In the genomic region with DNA sequence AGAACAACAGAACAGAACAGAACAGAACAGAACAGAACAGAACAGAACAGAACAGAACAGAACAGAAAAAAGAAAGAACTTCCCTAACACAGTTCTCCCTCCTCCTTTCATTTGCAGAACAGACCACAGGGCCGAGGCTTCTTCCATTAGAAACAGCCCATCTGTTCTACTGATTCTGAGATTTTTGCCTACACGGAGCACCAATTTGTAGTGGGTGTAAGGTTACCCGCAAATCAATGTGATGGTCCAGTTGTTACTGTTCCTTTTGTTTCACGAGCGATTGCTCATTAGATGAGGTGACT, we compare ENCODE assay signal across 8 cellular contexts. TPM values are rescaled to one million over a fixed set of nuclear protein-coding genes. Genes with fewer than 3 reads are reported as not detected.
A peak's percentile ranks its signal among the peaks of the same experiment; 100 is the strongest.
DNase-seq lines count a peak whose midpoint lies in the region; ATAC-seq, FAIRE-seq and TF ChIP-seq lines count a peak whose summit lies in the region.

No MANE protein-coding gene starts in this region.

- peaks cover 36% of the 10 kb centered on the region for H3K79me2 ChIP-seq in OCI-LY1 (ENCODE audit: insufficient read depth, low read length)
- peaks cover 30% of the 10 kb centered on the region for H3K79me2 ChIP-seq in endothelial cell of umbilical vein (ENCODE audit: control insufficient read depth, insufficient read depth, low read length)
- H3K79me2 ChIP-seq in neural progenitor cell (ENCODE audit: low read depth), result no peaks in the 10 kb centered on the region

- peak overlapping the region; percentile 76 to 87 for H3K4me3 Mint-ChIP-seq in CD14-positive monocyte
- peak overlapping the region; percentile 85 for H3K4me3 Mint-ChIP-seq in neural progenitor cell

- dilution Hi-C loops in endothelial cell of umbilical vein (cut with MboI; ENCODE audit: extremely low pct_ligation_motif_present, low sequenced_read_pairs), result no loop called here

- ATAC-seq in HG03565 (IDR thresholded peaks at IDR 0.05; ENCODE audit: unreplicated experiment), result no peak
- no peak for ATAC-seq in HG03439 (IDR thresholded peaks at IDR 0.05; ENCODE audit: unreplicated experiment)
- ATAC-seq in HG02884 (IDR thresholded peaks at IDR 0.05; ENCODE audit: unreplicated experiment), result no peak

- TF ChIP-seq CTCF in CD14-positive monocyte (IDR thresholded peaks at IDR 0.05), result no peak
- TF ChIP-seq CTCF in OCI-LY1 (IDR thresholded peaks at IDR 0.05; ENCODE audit: low read length), result no peak
- TF ChIP-seq CTCF in endothelial cell of umbilical vein (IDR thresholded peaks at IDR 0.05; ENCODE audit: extremely low read depth in 1 of 2, insufficient read depth in 1 of 2, low read depth in 1 of 2, low read length in 2 of 2), result no peak
- no peak for TF ChIP-seq CTCF in neural progenitor cell (IDR thresholded peaks at IDR 0.05)

- no peaks in the 10 kb centered on the region for H3K9me1 ChIP-seq in endothelial cell of umbilical vein (replicated peaks; ENCODE audit: control insufficient read depth, extremely low read depth, insufficient read depth, low read length)

- H3K4me1 Mint-ChIP-seq in CD14-positive monocyte (peaks cover 47% of the 10 kb centered on the region), neural progenitor cell (peaks cover 30% of the 10 kb centered on the region)

- intact Hi-C loops in CD14-positive monocyte (cut with micrococcal nuclease) (loop anchor here (1.0 to 5.0 kb wide), 2 partner anchors 36 to 40 kb away; no protein-coding TSS in a partner anchor), endothelial cell of umbilical vein (cut with micrococcal nuclease) (loop anchor here (1.0 to 2.0 kb wide), 3 partner anchors 40 to 97 kb away; no protein-coding TSS in a partner anchor)

- no TSS peak for BruUV-seq in endothelial cell of umbilical vein (replicated peaks; lab: Mats Ljungman, UMichigan)

- DNase-seq in CD14-positive monocyte (ENCODE audit: low spot score) (no peak), endothelial cell of umbilical vein (ENCODE audit: low read depth, low spot score) (no peak), neural progenitor cell (ENCODE audit: low spot score) (no peak), NCI-H2081 (lab: John Stamatoyannopoulos, UW) (no peak)

- peak overlapping the region; percentile 92 to 98 (median 96) for H3K27ac Mint-ChIP-seq in CD14-positive monocyte
- H3K27ac Mint-ChIP-seq in neural progenitor cell, result peak overlapping the region; percentile 28

- H3K27me3 ChIP-seq in OCI-LY1 (ENCODE audit: insufficient read depth, low read length) (no peaks in the 10 kb centered on the region), endothelial cell of umbilical vein (ENCODE audit: control insufficient read depth in 2 of 2, insufficient read depth in 2 of 2, low read length in 2 of 2) (no peaks in the 10 kb centered on the region), neural progenitor cell (no peaks in the 10 kb centered on the region)

- peaks cover 0 to 2% (median 0%) of the 10 kb centered on the region in 7 donors for H3K9me3 Mint-ChIP-seq in CD14-positive monocyte
- no peaks in the 10 kb centered on the region for H3K9me3 Mint-ChIP-seq in neural progenitor cell

- H3K4me2 ChIP-seq in OCI-LY1 (ENCODE audit: low read length) (peak overlapping the region; percentile 100), endothelial cell of umbilical vein (ENCODE audit: insufficient read depth, low read length) (peak overlapping the region; percentile 44), neural progenitor cell (peak overlapping the region; percentile 91)

- POLR2A ChIA-PET in endothelial cell of umbilical vein (lab: Charles Lee), result interaction anchor here (0.6 to 1.4 kb wide), 5 partner anchors 36 to 133 kb away, joined by 3 to 14 read pairs (median 3); no protein-coding TSS in a partner anchor

- peak; percentile 26 for FAIRE-seq in endothelial cell of umbilical vein (lab: Jason Lieb, UNC)

- H3K9me2 ChIP-seq in OCI-LY1 (ENCODE audit: low read depth, low read length), result no peaks in the 10 kb centered on the region

- H3K4me1 ChIP-seq in OCI-LY1 (ENCODE audit: insufficient read depth, low read length, severe bottlenecking) (peaks cover 49% of the 10 kb centered on the region), endothelial cell of umbilical vein (ENCODE audit: control insufficient read depth, extremely low read depth, insufficient read depth, low read length) (peaks cover 28% of the 10 kb centered on the region), neural progenitor cell (no peaks in the 10 kb centered on the region)

- no peaks in the 10 kb centered on the region for H3K9me3 ChIP-seq in OCI-LY1 (ENCODE audit: low read length)
- H3K9me3 ChIP-seq in endothelial cell of umbilical vein (replicated peaks; ENCODE audit: control insufficient read depth, insufficient read depth, low read length), result no peaks in the 10 kb centered on the region
- no peaks in the 10 kb centered on the region for H3K9me3 ChIP-seq in neural progenitor cell (ENCODE audit: low read depth)

- H3K4me3 ChIP-seq in OCI-LY1 (ENCODE audit: low read depth, low read length, poor library complexity, severe bottlenecking), result peak overlapping the region; percentile 90
- peak overlapping the region; percentile 42 to 79 (median 75) for H3K4me3 ChIP-seq in endothelial cell of umbilical vein (replicated peaks in 1 of 3; ENCODE audit: insufficient read depth in 1 of 3, low read depth in 1 of 3, low read length in 3 of 3)
- H3K4me3 ChIP-seq in neural progenitor cell, result peak overlapping the region; percentile 83

- H4K20me1 ChIP-seq in OCI-LY1 (ENCODE audit: insufficient read depth, low read length) (no peaks in the 10 kb centered on the region), endothelial cell of umbilical vein (replicated peaks; ENCODE audit: control insufficient read depth, extremely low read depth, insufficient read depth, low read length) (no peaks in the 10 kb centered on the region), neural progenitor cell (ENCODE audit: low read depth) (no peaks in the 10 kb centered on the region)

- H3K36me3 Mint-ChIP-seq in CD14-positive monocyte (peaks cover 16 to 18% of the 10 kb centered on the region in 2 donors), neural progenitor cell (peaks cover 7% of the 10 kb centered on the region)

- peak overlapping the region; percentile 96 for H3K27ac ChIP-seq in OCI-LY1 (ENCODE audit: low read depth, low read length, poor library complexity, severe bottlenecking)
- H3K27ac ChIP-seq in endothelial cell of umbilical vein (ENCODE audit: insufficient read depth, low read depth, low read length), result peak overlapping the region; percentile 60
- no peak overlapping the region for H3K27ac ChIP-seq in neural progenitor cell

- H3K9ac ChIP-seq in OCI-LY1 (ENCODE audit: low read length) (peak overlapping the region; percentile 90), endothelial cell of umbilical vein (replicated peaks; ENCODE audit: extremely low read depth, insufficient read depth, low read length) (peak overlapping the region; percentile 71), neural progenitor cell (no peak overlapping the region)

- H2AFZ ChIP-seq in OCI-LY1 (ENCODE audit: low read length) (peak overlapping the region; percentile 72; the same call in 1 of the 2 replicates), endothelial cell of umbilical vein (ENCODE audit: low read depth, low read length) (peak overlapping the region; percentile 81), neural progenitor cell (replicated peaks) (peak overlapping the region; percentile 100)

- TF ChIP-seq POLR2A in endothelial cell of umbilical vein (IDR thresholded peaks at IDR 0.05; ENCODE audit: low read depth, low read length), result no peak

- H3K27me3 Mint-ChIP-seq in CD14-positive monocyte (ENCODE audit: low read depth in 3 of 3) (no peaks in the 10 kb centered on the region), neural progenitor cell (ENCODE audit: insufficient read depth, low read depth) (peaks cover 8% of the 10 kb centered on the region)

- CTCF ChIA-PET in endothelial cell of umbilical vein (lab: Charles Lee), result interaction anchor here (0.8 to 6.2 kb wide), 13 partner anchors 10 to 96 kb away, joined by 3 to 72 read pairs (median 4); no protein-coding TSS in a partner anchor

- H3F3A ChIP-seq in OCI-LY1 (ENCODE audit: insufficient read depth, low read length) (no peaks in the 10 kb centered on the region), neural progenitor cell (ENCODE audit: low read depth) (peaks cover 13% of the 10 kb centered on the region)

- H3K36me3 ChIP-seq in OCI-LY1 (ENCODE audit: insufficient read depth, low read length), result peaks cover 4% of the 10 kb centered on the region; the same call in 1 of the 2 replicates
- no peaks in the 10 kb centered on the region for H3K36me3 ChIP-seq in endothelial cell of umbilical vein (ENCODE audit: control insufficient read depth in 2 of 2, extremely low read depth in 1 of 2, insufficient read depth in 2 of 2, low read length in 2 of 2)
- no peaks in the 10 kb centered on the region for H3K36me3 ChIP-seq in neural progenitor cell

TF ChIP-seq in endothelial cell of umbilical vein, 7 proteins besides CTCF, POLR2A, EP300 and RAD21:
- no peak for TF ChIP-seq POLR2AphosphoS5 (IDR thresholded peaks at IDR 0.05; ENCODE audit: insufficient read depth, low read depth, low read length)
- no peak for TF ChIP-seq FOS (IDR thresholded peaks at IDR 0.05; ENCODE audit: borderline replicate concordance, insufficient read depth, low read length)
- TF ChIP-seq JUN (IDR thresholded peaks at IDR 0.05; ENCODE audit: borderline replicate concordance, insufficient read depth, insufficient read length, low read depth), result no peak
- no peak for TF ChIP-seq MYC (IDR thresholded peaks at IDR 0.05; ENCODE audit: low read depth, low read length)
- no peak for TF ChIP-seq GATA2 (IDR thresholded peaks at IDR 0.05; ENCODE audit: insufficient read depth, insufficient read length, low read depth, low read length)

RNA-seq across cellular contexts. Expression of gene OGFRL1, which starts 0.7 kb away (rescaled TPM):
- 10 to 100 TPM; 58.3 to 72.8 TPM for polyA plus RNA-seq in CD14-positive monocyte
- total RNA-seq in endothelial cell of umbilical vein, result 19.4 and 21.1 TPM in 2 replicates
- 2.8 and 3.4 TPM in 2 replicates for polyA plus RNA-seq in endothelial cell of umbilical vein
- 4.1 and 4.5 TPM in 2 replicates for polyA plus RNA-seq in endothelial cell of umbilical vein (2011; cell fraction: cytosol; rRNA removed)
- 3.6 and 5.6 TPM in 2 replicates for polyA plus RNA-seq in endothelial cell of umbilical vein (2011; cell fraction: nucleus; rRNA removed)
- 7.0 and 12.3 TPM in 2 replicates for polyA plus RNA-seq in endothelial cell of umbilical vein (2012)
- polyA minus RNA-seq in endothelial cell of umbilical vein, result 6.4 and 7.2 TPM in 2 replicates
- polyA minus RNA-seq in endothelial cell of umbilical vein (2011; cell fraction: cytosol; rRNA and poly(A)+ RNA removed), result 7.0 TPM
- 6.5 and 10.6 TPM in 2 replicates for polyA minus RNA-seq in endothelial cell of umbilical vein (2011; cell fraction: nucleus; rRNA and poly(A)+ RNA removed)
- total RNA-seq in neural progenitor cell (ENCODE audit: low replicate concordance), result 4.9 and 7.5 TPM in 2 replicates

Comparison
In these comparisons a context has a peak if more than half of its experiments do, and no peak if none do; other contexts are left out.
1. H3K4me2 ChIP-seq: peak in every context shown above with its lines; median percentile 100 in OCI-LY1; 91 in neural progenitor cell; 44 in endothelial cell of umbilical vein.